Comparison of ENCODE assay signal across 16 cellular contexts in the genomic region with DNA sequence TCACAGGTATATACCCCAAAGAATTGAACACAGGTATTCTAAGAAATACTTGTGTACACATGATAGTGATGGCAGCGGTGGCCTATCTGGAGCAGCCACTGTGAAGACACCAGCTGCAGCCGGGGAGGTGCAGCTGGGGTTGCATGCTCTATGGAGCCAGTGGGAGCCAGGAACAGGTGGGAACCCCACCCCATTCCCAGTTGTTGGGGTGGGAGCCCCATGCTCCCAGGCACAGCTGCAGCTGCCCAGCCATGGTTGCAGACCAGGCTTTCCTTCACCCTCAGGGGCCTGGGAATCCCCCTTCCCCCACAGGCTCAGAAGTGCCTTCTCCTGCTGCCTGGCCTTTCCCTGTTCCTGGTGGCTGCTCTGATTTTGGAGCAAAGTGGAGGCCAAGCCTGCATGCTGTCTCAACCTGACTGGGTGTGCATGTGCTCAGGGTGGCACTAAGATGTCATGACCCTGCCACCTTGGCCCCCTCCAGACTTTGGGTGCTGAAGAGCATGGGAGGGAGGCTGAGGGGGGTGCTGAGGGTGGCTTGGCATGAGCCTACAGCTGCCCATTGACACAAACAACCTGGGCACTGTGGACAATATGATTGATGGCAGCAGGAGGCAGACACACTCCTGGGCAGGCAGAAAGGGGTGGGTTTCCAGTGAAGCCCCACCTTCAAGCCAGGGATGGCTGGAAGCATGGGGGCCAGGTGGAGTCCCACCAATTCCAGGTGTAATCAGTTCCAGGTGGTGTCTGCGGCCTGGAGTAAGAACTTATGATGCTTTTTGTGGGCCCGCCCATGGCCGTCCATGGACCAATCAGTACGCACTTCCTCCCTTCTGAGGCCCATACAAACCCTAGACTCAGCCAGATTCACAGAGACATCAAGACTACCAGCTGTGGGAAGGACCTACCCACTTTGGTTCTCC.
A peak's percentile ranks its signal among the peaks of the same experiment; 100 is the strongest.
DNase-seq lines count a peak whose midpoint lies in the region; ATAC-seq and TF ChIP-seq lines count a peak whose summit lies in the region.
"Had no signal": no experiment of that assay in that cellular context is flagged by ENCODE, and none has a peak within 500 bp of the region (broad histone marks: within the 10 kb centered on the region; RNA-seq: fewer than 3 reads in every experiment).

No MANE protein-coding gene starts in this region.

- no peak overlapping the region for H4K91ac ChIP-seq in neuronal stem cell (ENCODE audit: low read depth, low read length, poor library complexity)

- no peak for TF ChIP-seq POLR2A in upper lobe of left lung (IDR thresholded peaks at IDR 0.05)

- no peak overlapping the region for H3K9ac ChIP-seq in neuronal stem cell (ENCODE audit: low read depth, low read length, poor library complexity)

- H2BK12ac ChIP-seq in neuronal stem cell (ENCODE audit: low read length) = no peak overlapping the region

- ATAC-seq in upper lobe of left lung (ENCODE audit: low FRiP score in 2 of 2) (peak; percentile 6 to 55), GM21825 (IDR thresholded peaks at IDR 0.05; ENCODE audit: unreplicated experiment) (no peak)
- ATAC-seq: A549 had no signal

- peak overlapping the region; percentile 3 for H3K14ac ChIP-seq in neuronal stem cell (ENCODE audit: low read length)

- TF ChIP-seq CTCF in coronary artery (IDR thresholded peaks at IDR 0.05) (no peak), upper lobe of left lung (IDR thresholded peaks at IDR 0.05) (no peak)

- WGBS in neuronal stem cell (ENCODE audit: extremely low coverage in 2 of 2, insufficient read length in 2 of 2, insufficient replicate concordance in 1 of 2), 2 donors = no CpG with 5 or more reads among the region's 6 CpGs
- WGBS in upper lobe of left lung, 2 donors = 91 to 96% methylated on average over 3 to 6 of the region's 6 CpGs

- H3K27ac ChIP-seq in coronary artery (no peak overlapping the region), neuronal stem cell (replicated peaks; ENCODE audit: low read length) (no peak overlapping the region), upper lobe of left lung (no peak overlapping the region)
- H3K27ac ChIP-seq: A549 had no signal

- H3K4ac ChIP-seq in neuronal stem cell (ENCODE audit: low read length) = no peak overlapping the region

- no peak overlapping the region for H2BK15ac ChIP-seq in neuronal stem cell (ENCODE audit: low read length)

- H3K4me3 ChIP-seq in coronary artery (no peak overlapping the region), neuronal stem cell (ENCODE audit: low read length in 2 of 2) (no peak overlapping the region), upper lobe of left lung (no peak overlapping the region)
- H3K4me3 ChIP-seq: A549, HAP-1 had no signal

- H3K9me3 ChIP-seq in neuronal stem cell (replicated peaks in 1 of 2; ENCODE audit: control insufficient read depth in 2 of 2, insufficient read depth in 1 of 2, low read depth in 1 of 2, low read length in 2 of 2) (peaks cover 0 to 2% of the 10 kb centered on the region in 2 donors), upper lobe of left lung (peaks cover 0 to 7% (median 4%) of the 10 kb centered on the region in 4 donors)
- H3K9me3 ChIP-seq: BE2C, HAP-1 had no signal

- peak overlapping the region; percentile 10 for H3K23ac ChIP-seq in neuronal stem cell (ENCODE audit: low read depth, low read length, poor library complexity)

- no peak for TF ChIP-seq EP300 in upper lobe of left lung (IDR thresholded peaks at IDR 0.05)

- H3K4me1 ChIP-seq in neuronal stem cell (ENCODE audit: control insufficient read depth in 2 of 2, insufficient read depth in 1 of 2, low read depth in 1 of 2, low read length in 2 of 2) (no peaks in the 10 kb centered on the region), upper lobe of left lung (no peaks in the 10 kb centered on the region)
- H3K4me1 ChIP-seq: A549, BE2C, Caco-2, HAP-1 had no signal

- no peak overlapping the region for H4K8ac ChIP-seq in neuronal stem cell (ENCODE audit: low read depth, low read length)

- H3K18ac ChIP-seq in neuronal stem cell (ENCODE audit: low read length) = peak overlapping the region; percentile 76

- peaks cover 2% of the 10 kb centered on the region for H3K79me1 ChIP-seq in neuronal stem cell (ENCODE audit: low read depth, low read length)

- H3K27me3 ChIP-seq in neuronal stem cell (ENCODE audit: control insufficient read depth in 3 of 3, insufficient read depth in 3 of 3, low read depth in 1 of 3, low read length in 3 of 3) (no peaks in the 10 kb centered on the region), upper lobe of left lung (no peaks in the 10 kb centered on the region)
- H3K27me3 ChIP-seq: BE2C had no signal

- no peak overlapping the region for H2AFZ ChIP-seq in neuronal stem cell (ENCODE audit: low read length)

- DNase-seq in activated effector memory CD4-positive, alpha-beta T cell treated with anti-CD3 and anti-CD28 coated beads, Interleukin-2, amount 50 U/mL, for 16 hours = peak; percentile 37
- DNase-seq in activated effector memory CD4-positive, alpha-beta T cell treated with Interleukin-2 at 50 U/mL for 16 hours = no peak
- DNase-seq in coronary artery (ENCODE audit: low spot score) = peak; percentile 46
- no peak for DNase-seq in neuronal stem cell (ENCODE audit: low spot score)
- DNase-seq in upper lobe of left lung = peak in 1 of 2 donors; percentile 15
- no peak for DNase-seq in mesenteric fat pad (ENCODE audit: low spot score)
- no peak for DNase-seq in D341Med (ENCODE audit: low spot score)
- DNase-seq: BE2C; Caco-2; CD8-positive, alpha-beta memory T cell; DMS53; GF-D8; IMR-90 had no signal

- H3K4me2 ChIP-seq in neuronal stem cell (ENCODE audit: insufficient read depth, low read length, poor library complexity, severe bottlenecking) = no peak overlapping the region
- H3K4me2 ChIP-seq: A549 had no signal

- peak overlapping the region; percentile 7 for H2AK5ac ChIP-seq in neuronal stem cell (ENCODE audit: low read depth, low read length)

- H2BK120ac ChIP-seq in neuronal stem cell (ENCODE audit: low read depth, low read length) = no peak overlapping the region

- H3K36me3 ChIP-seq in neuronal stem cell (replicated peaks in 1 of 2; ENCODE audit: control insufficient read depth in 2 of 2, insufficient read depth in 2 of 2, low read length in 2 of 2) (no peaks in the 10 kb centered on the region), upper lobe of left lung (no peaks in the 10 kb centered on the region)
- H3K36me3 ChIP-seq: BE2C, HAP-1 had no signal

- H2BK5ac ChIP-seq in neuronal stem cell (ENCODE audit: low read length) = no peak overlapping the region

Comparison
In these comparisons a context has a peak if more than half of its experiments do, and no peak if none do; other contexts are left out.
1. DNase-seq: peak in activated effector memory CD4-positive, alpha-beta T cell treated with anti-CD3 and anti-CD28 coated beads, Interleukin-2, amount 50 U/mL, for 16 hours (single experiment) and coronary artery (single experiment); none in activated effector memory CD4-positive, alpha-beta T cell treated with Interleukin-2 at 50 U/mL for 16 hours (single experiment), neuronal stem cell (single experiment), mesenteric fat pad (single experiment) and D341Med (single experiment).